Comparison of ENCODE assay signal across 24 cellular contexts in the genomic region with DNA sequence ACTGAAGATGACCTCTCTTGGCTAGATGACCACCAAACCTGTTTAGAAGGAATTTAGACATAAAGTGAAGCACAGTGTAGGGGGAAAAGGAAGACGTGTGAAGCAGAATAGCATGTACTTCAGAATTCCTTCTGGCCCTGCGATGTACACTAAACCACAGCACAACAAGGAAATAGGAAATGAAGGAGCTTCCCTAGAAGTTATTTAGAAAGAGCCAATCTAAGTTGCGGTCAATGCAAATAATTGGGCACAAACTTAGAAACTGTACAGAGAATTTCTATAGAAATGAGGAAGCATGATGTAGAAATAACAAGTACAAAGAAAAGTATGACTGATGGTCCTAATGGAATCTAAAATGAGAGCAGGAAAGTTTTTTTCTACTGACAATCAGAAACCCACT. TPM values are rescaled to one million over a fixed set of nuclear protein-coding genes. Genes with fewer than 3 reads are reported as not detected.
DNase-seq lines count a peak whose midpoint lies in the region; ATAC-seq and TF ChIP-seq lines count a peak whose summit lies in the region.
"Had no signal": no experiment of that assay in that cellular context is flagged by ENCODE, and none has a peak within 500 bp of the region (broad histone marks: within the 10 kb centered on the region; RNA-seq: fewer than 3 reads in every experiment).

No MANE protein-coding gene starts in this region.

- H3K4me1 Mint-ChIP-seq in dendritic cell treated with granulocyte-macrophage colony-stimulating factor and Interleukin-4, amounts not matched to agents 40 ng/mL and 50 ng/mL, for 4 days (ENCODE audit: low read depth), result peaks cover 57% of the 10 kb centered on the region

- no TSS peak for BruUV-seq in IMR-90 (replicated peaks; lab: Mats Ljungman, UMichigan)

- no peaks in the 10 kb centered on the region for H3K27me3 Mint-ChIP-seq in dendritic cell treated with granulocyte-macrophage colony-stimulating factor and Interleukin-4, amounts not matched to agents 40 ng/mL and 50 ng/mL, for 4 days

- dilution Hi-C loops in IMR-90 (cut with HindIII; ENCODE audit: low sequenced_read_pairs, unreplicated experiment), result no loop called here

- DNase-seq in IMR-90 (no peak), NOMO-1 treated with dmso at 0.1 percent for 144 hours (lab: John Stamatoyannopoulos, UW; ENCODE audit: unreplicated experiment) (peak; percentile 61), H7 (no peak), neuronal stem cell (ENCODE audit: low spot score) (no peak)
- no peak for DNase-seq in stimulated activated CD8-positive, alpha-beta memory T cell treated with anti-CD3 and anti-CD28 coated beads, Interleukin-4, amount 100 ng/mL, for 48 hours
- DNase-seq: C1 segment of cervical spinal cord, DMS79, Karpas-422, MG63, NCI-H1105 treated with DMSO at 0.1 percent for 48 hours, NCI-H1694, NCI-H2081 treated with DMSO at 0.1 percent for 48 hours, NCI-H510A, NCI-H82, SHP77 had no signal

- H3K9me3 Mint-ChIP-seq in dendritic cell treated with granulocyte-macrophage colony-stimulating factor and Interleukin-4, amounts not matched to agents 40 ng/mL and 50 ng/mL, for 4 days, result peaks cover 11% of the 10 kb centered on the region

- H4K5ac ChIP-seq in IMR-90 (ENCODE audit: low read depth, low read length), result no peak overlapping the region

- H3K9me1 ChIP-seq in IMR-90 (ENCODE audit: insufficient read depth, low read length), result no peaks in the 10 kb centered on the region

- peak overlapping the region; percentile 29 for H3K14ac ChIP-seq in IMR-90 (replicated peaks; ENCODE audit: low read depth, low read length)
- H3K14ac ChIP-seq in neuronal stem cell (ENCODE audit: low read length), result no peak overlapping the region

- H4K20me1 ChIP-seq in BLaER1 treated with 17β-estradiol and CSF1 and Interleukin-3, amounts not matched to agents 10 nM and 100 nM, result no peaks in the 10 kb centered on the region
- H4K20me1 ChIP-seq in IMR-90 (ENCODE audit: insufficient read depth, low read length), result no peaks in the 10 kb centered on the region

- no peaks in the 10 kb centered on the region for H3K27me3 ChIP-seq in BLaER1 treated with 17β-estradiol and CSF1 and Interleukin-3, amounts not matched to agents 10 nM and 100 nM
- no peaks in the 10 kb centered on the region for H3K27me3 ChIP-seq in IMR-90 (ENCODE audit: control insufficient read depth, insufficient read depth, low read length)
- H3K27me3 ChIP-seq in H7 (ENCODE audit: control insufficient read depth, insufficient read depth, low read length), result no peaks in the 10 kb centered on the region
- no peaks in the 10 kb centered on the region for H3K27me3 ChIP-seq in neuronal stem cell (ENCODE audit: control insufficient read depth in 3 of 3, insufficient read depth in 3 of 3, low read depth in 1 of 3, low read length in 3 of 3)
- H3K27me3 ChIP-seq: MG63 had no signal

- peak overlapping the region; percentile 63; the same call in 1 of the 2 replicates for H2BK120ac ChIP-seq in IMR-90 (ENCODE audit: low read depth, low read length)
- H2BK120ac ChIP-seq in neuronal stem cell (ENCODE audit: low read depth, low read length), result no peak overlapping the region

- H2BK12ac ChIP-seq in neuronal stem cell (ENCODE audit: low read length), result no peak overlapping the region

- no CpG with 5 or more reads among the region's 3 CpGs for WGBS in IMR-90 (ENCODE audit: extremely low coverage in 2 of 2, insufficient read length in 1 of 2), 2 experiments
- WGBS in neuronal stem cell (ENCODE audit: extremely low coverage in 2 of 2, insufficient read length in 2 of 2, insufficient replicate concordance in 1 of 2), 2 donors, result no CpG with 5 or more reads among the region's 3 CpGs

- no peaks in the 10 kb centered on the region for H3K36me3 ChIP-seq in BLaER1 treated with 17β-estradiol and CSF1 and Interleukin-3, amounts not matched to agents 10 nM and 100 nM
- H3K36me3 ChIP-seq in IMR-90 (ENCODE audit: control insufficient read depth, insufficient read depth, low read length), result no peaks in the 10 kb centered on the region
- H3K36me3 ChIP-seq in H7 (replicated peaks; ENCODE audit: control insufficient read depth, insufficient read depth, low read length), result no peaks in the 10 kb centered on the region
- no peaks in the 10 kb centered on the region for H3K36me3 ChIP-seq in neuronal stem cell (replicated peaks in 1 of 2; ENCODE audit: control insufficient read depth in 2 of 2, insufficient read depth in 2 of 2, low read length in 2 of 2)
- H3K36me3 ChIP-seq: HAP-1 had no signal

- H2BK5ac ChIP-seq in IMR-90 (ENCODE audit: low read depth, low read length, poor library complexity, severe bottlenecking) (no peak overlapping the region), neuronal stem cell (ENCODE audit: low read length) (no peak overlapping the region)

- TF ChIP-seq RAD21 in IMR-90 (IDR thresholded peaks at IDR 0.05; ENCODE audit: low read length), result no peak

- H2AFZ ChIP-seq in IMR-90 (replicated peaks; ENCODE audit: low read length, poor library complexity), result no peak overlapping the region
- no peak overlapping the region for H2AFZ ChIP-seq in neuronal stem cell (ENCODE audit: low read length)

- peaks cover 9 to 32% (median 20%) of the 10 kb centered on the region in 11 experiments; a peak in 18 of 22 replicates for H3K9me3 ChIP-seq in BLaER1 treated with 17β-estradiol and CSF1 and Interleukin-3, amounts not matched to agents 10 nM and 100 nM (replicated peaks in 1 of 11)
- H3K9me3 ChIP-seq in IMR-90 (ENCODE audit: control insufficient read depth, insufficient read depth, low read length) (peaks cover 2% of the 10 kb centered on the region; the same call in 1 of the 2 replicates), neuronal stem cell (replicated peaks in 1 of 2; ENCODE audit: control insufficient read depth in 2 of 2, insufficient read depth in 1 of 2, low read depth in 1 of 2, low read length in 2 of 2) (peaks cover 0 to 7% of the 10 kb centered on the region in 2 donors)
- H3K9me3 ChIP-seq: HAP-1 had no signal

- H3K4ac ChIP-seq in IMR-90 (ENCODE audit: low read depth, low read length) (peak overlapping the region; percentile 56; the same call in 1 of the 2 replicates), neuronal stem cell (ENCODE audit: low read length) (no peak overlapping the region)

- no peak overlapping the region for H3K4me3 ChIP-seq in BLaER1 treated with 17β-estradiol and CSF1 and Interleukin-3, amounts not matched to agents 10 nM and 100 nM
- H3K4me3 ChIP-seq in IMR-90 (ENCODE audit: insufficient read depth, low read depth, low read length) (no peak overlapping the region), H7 (ENCODE audit: insufficient read depth, low read depth, low read length) (no peak overlapping the region), neuronal stem cell (ENCODE audit: low read length in 2 of 2) (no peak overlapping the region)
- H3K4me3 ChIP-seq: HAP-1, MG63 had no signal

- peak overlapping the region; percentile 0; the same call in 1 of the 2 replicates for H2AK5ac ChIP-seq in IMR-90 (ENCODE audit: low read depth, low read length)
- H2AK5ac ChIP-seq in neuronal stem cell (ENCODE audit: low read depth, low read length), result no peak overlapping the region

- H3K23ac ChIP-seq in IMR-90 (ENCODE audit: low read depth, low read length), result no peak overlapping the region
- no peak overlapping the region for H3K23ac ChIP-seq in neuronal stem cell (ENCODE audit: low read depth, low read length, poor library complexity)

- no peak overlapping the region for H3K56ac ChIP-seq in IMR-90 (ENCODE audit: extremely low read depth, insufficient read depth, low read length)

- H3K27ac ChIP-seq in BLaER1 treated with 17β-estradiol and CSF1 and Interleukin-3, amounts not matched to agents 10 nM and 100 nM, result peak overlapping the region in 4 of 11 experiments; percentile 63 to 72 (median 68); a peak in 8 of 22 replicates
- H3K27ac ChIP-seq in IMR-90 (ENCODE audit: insufficient read depth, low read length) (no peak overlapping the region), neuronal stem cell (replicated peaks; ENCODE audit: low read length) (no peak overlapping the region)

- H3K36me3 Mint-ChIP-seq in dendritic cell treated with granulocyte-macrophage colony-stimulating factor and Interleukin-4, amounts not matched to agents 40 ng/mL and 50 ng/mL, for 4 days (ENCODE audit: low read depth), result no peaks in the 10 kb centered on the region

- H3K9ac ChIP-seq in BLaER1 treated with 17β-estradiol and CSF1 and Interleukin-3, amounts not matched to agents 10 nM and 100 nM, result peak overlapping the region in 3 of 11 experiments; percentile 36 to 58 (median 49); a peak in 4 of 22 replicates
- H3K9ac ChIP-seq in IMR-90 (ENCODE audit: low read depth, low read length) (no peak overlapping the region), neuronal stem cell (ENCODE audit: low read depth, low read length, poor library complexity) (no peak overlapping the region)

- no peak overlapping the region for H2AK9ac ChIP-seq in IMR-90 (replicated peaks; ENCODE audit: low read depth, low read length, poor library complexity)

- POLR2A ChIA-PET in IMR-90 (lab: Charles Lee; ENCODE audit: unreplicated experiment), result no interaction called here

- CTCF ChIA-PET in IMR-90 (lab: Yijun Ruan, JAX), result no interaction called here

- H2BK20ac ChIP-seq in IMR-90 (ENCODE audit: low read depth, low read length), result peak overlapping the region; percentile 76

- peak overlapping the region in 6 of 11 experiments; percentile 16 to 77 (median 44); a peak in 11 of 22 replicates for H3K4me2 ChIP-seq in BLaER1 treated with 17β-estradiol and CSF1 and Interleukin-3, amounts not matched to agents 10 nM and 100 nM
- H3K4me2 ChIP-seq in IMR-90 (ENCODE audit: low read depth, low read length) (no peak overlapping the region), neuronal stem cell (ENCODE audit: insufficient read depth, low read length, poor library complexity, severe bottlenecking) (no peak overlapping the region)

- H2BK15ac ChIP-seq in IMR-90 (ENCODE audit: low read depth, low read length) (no peak overlapping the region; the same call in 2 of the 3 replicates), neuronal stem cell (ENCODE audit: low read length) (no peak overlapping the region)

- H3K27ac Mint-ChIP-seq in dendritic cell treated with granulocyte-macrophage colony-stimulating factor and Interleukin-4, amounts not matched to agents 40 ng/mL and 50 ng/mL, for 4 days, result peak overlapping the region; percentile 83
- H3K27ac Mint-ChIP-seq: T-helper 1 cell treated with Interleukin-12 subunit alpha and Interleukin-12 subunit beta and Interleukin-4 antibody, amounts not matched to agents 30 μg/mL and 1 μg/mL, for 36 hours had no signal

- peaks cover 8 to 52% (median 19%) of the 10 kb centered on the region in 10 experiments; a peak in 18 of 20 replicates for H3K4me1 ChIP-seq in BLaER1 treated with 17β-estradiol and CSF1 and Interleukin-3, amounts not matched to agents 10 nM and 100 nM
- H3K4me1 ChIP-seq in IMR-90 (ENCODE audit: control insufficient read depth, insufficient read depth, low read length) (peaks cover 2% of the 10 kb centered on the region; the same call in 1 of the 2 replicates), neuronal stem cell (ENCODE audit: control insufficient read depth in 2 of 2, insufficient read depth in 1 of 2, low read depth in 1 of 2, low read length in 2 of 2) (peaks cover 0 to 2% of the 10 kb centered on the region in 2 donors)
- H3K4me1 ChIP-seq: HAP-1 had no signal

- TF ChIP-seq POLR2A in IMR-90 (IDR thresholded peaks at IDR 0.05; ENCODE audit: low read depth, low read length), result no peak

- H3K18ac ChIP-seq in IMR-90 (ENCODE audit: low read depth, low read length) (peak overlapping the region; percentile 53; the same call in 1 of the 2 replicates), neuronal stem cell (ENCODE audit: low read length) (no peak overlapping the region)

- no peak for TF ChIP-seq CTCF in IMR-90 (conservative IDR thresholded peaks at IDR 0.05; ENCODE audit: low read depth, low read length)

- H4K91ac ChIP-seq in IMR-90 (ENCODE audit: insufficient read depth, low read depth, low read length) (peak overlapping the region; percentile 13; the same call in 1 of the 2 replicates), neuronal stem cell (ENCODE audit: low read depth, low read length, poor library complexity) (no peak overlapping the region)

- H3K79me1 ChIP-seq in IMR-90 (ENCODE audit: low read depth in 1 of 2, low read length in 2 of 2), result no peaks in the 10 kb centered on the region
- no peaks in the 10 kb centered on the region for H3K79me1 ChIP-seq in neuronal stem cell (ENCODE audit: low read depth, low read length)

- intact Hi-C loops in IMR-90 (cut with micrococcal nuclease), result loop anchor here (10.0 kb wide), 1 partner anchor 867 kb away; no protein-coding TSS in a partner anchor
- intact Hi-C loops in dendritic cell treated with granulocyte-macrophage colony-stimulating factor and Interleukin-4, amounts not matched to agents 40 ng/mL and 50 ng/mL, for 4 days (cut with micrococcal nuclease), result loop anchor here (5.0 kb wide), 1 partner anchor 34 kb away; no protein-coding TSS in a partner anchor

- H4K8ac ChIP-seq in IMR-90 (ENCODE audit: low read depth in 2 of 2, low read length in 2 of 2) (no peak overlapping the region), neuronal stem cell (ENCODE audit: low read depth, low read length) (no peak overlapping the region)

- H3K4me3 Mint-ChIP-seq in dendritic cell treated with granulocyte-macrophage colony-stimulating factor and Interleukin-4, amounts not matched to agents 40 ng/mL and 50 ng/mL, for 4 days, result no peak overlapping the region
- H3K4me3 Mint-ChIP-seq: T-helper 1 cell treated with Interleukin-12 subunit alpha and Interleukin-12 subunit beta and Interleukin-4 antibody, amounts not matched to agents 30 μg/mL and 1 μg/mL, for 36 hours had no signal

- in situ Hi-C loops in IMR-90 (cut with MboI; ENCODE audit: low sequenced_read_pairs), result no loop called here

- ATAC-seq in IMR-90 (ENCODE audit: low read depth) (no peak), GM18907 (IDR thresholded peaks at IDR 0.05; ENCODE audit: unreplicated experiment) (no peak)
- ATAC-seq: SK-N-SH treated with all-trans-retinoic acid at 6 μM for 48 hours had no signal

RNA-seq across cellular contexts. Expression of gene ANKRD55, which starts 41.5 kb away (rescaled TPM):
- total RNA-seq in IMR-90 (2012; rRNA removed), result 0.28 TPM in 1 of 2 replicates, not detected in the other
- not detected in 2 replicates for polyA plus RNA-seq in IMR-90 (2012; rRNA removed)
- 0.13 TPM in 1 of 2 replicates, not detected in the other for polyA plus RNA-seq in IMR-90 (2012; cell fraction: cytosol; rRNA removed)
- not detected in 2 replicates for polyA plus RNA-seq in IMR-90 (2012; cell fraction: nucleus; rRNA removed; ENCODE audit: low replicate concordance)
- not detected in 2 replicates for total RNA-seq in H7 (2014; rRNA removed; shearing (Covaris generic))
- not detected for polyA plus RNA-seq in neuronal stem cell (2013, experiment 1 of 2)
- not detected for polyA plus RNA-seq in neuronal stem cell (2013, experiment 2 of 2)
- total RNA-seq: A673, HT-29, OCI-LY7 had no signal

Comparison
In these comparisons a context has a peak if more than half of its experiments do, and no peak if none do; other contexts are left out.
1. H3K4me2 ChIP-seq: peak in BLaER1 treated with 17β-estradiol and CSF1 and Interleukin-3, amounts not matched to agents 10 nM and 100 nM (6 of 11); none in IMR-90 (single experiment) and neuronal stem cell (single experiment).